ENCODE assay signal across 1 cellular context in genomic region chr10:32379950-32380547, GRCh38.
TF ChIP-seq lines count a peak whose summit lies in the region.

No MANE protein-coding gene starts in this region.

TF ChIP-seq in HepG2, 621 proteins besides CTCF, POLR2A, EP300 and RAD21:
- TF ChIP-seq ZNF646 (CRISPR knock-in tag; IDR thresholded peaks at IDR 0.05) = peak; percentile 68; the same call in 1 of the 2 replicates
- no peak for TF ChIP-seq MYPOP (CRISPR knock-in tag; IDR thresholded peaks at IDR 0.05)
- TF ChIP-seq MNT (IDR thresholded peaks at IDR 0.05) = 0 out of 2 replicates have a peak, but pooled peaks have one; percentile 11
- no peak for TF ChIP-seq CERS6 (CRISPR knock-in tag; IDR thresholded peaks at IDR 0.05)
- no peak for TF ChIP-seq ZNF414 (CRISPR knock-in tag; IDR thresholded peaks at IDR 0.05)
- no peak for TF ChIP-seq RAD51 (IDR thresholded peaks at IDR 0.05; ENCODE audit: borderline replicate concordance)
- TF ChIP-seq NFRKB (IDR thresholded peaks at IDR 0.05) = no peak
- TF ChIP-seq ZNF280B (CRISPR knock-in tag; IDR thresholded peaks at IDR 0.05; ENCODE audit: borderline replicate concordance) = no peak
- no peak for TF ChIP-seq ZNF33B (CRISPR knock-in tag; IDR thresholded peaks at IDR 0.05)
- no peak for TF ChIP-seq MYNN (CRISPR knock-in tag; IDR thresholded peaks at IDR 0.05; ENCODE audit: low read depth)
- TF ChIP-seq ZNF326 (CRISPR knock-in tag; IDR thresholded peaks at IDR 0.05; ENCODE audit: borderline replicate concordance) = no peak
